22 cellular contexts compared by ENCODE assay signal in the genomic region with DNA sequence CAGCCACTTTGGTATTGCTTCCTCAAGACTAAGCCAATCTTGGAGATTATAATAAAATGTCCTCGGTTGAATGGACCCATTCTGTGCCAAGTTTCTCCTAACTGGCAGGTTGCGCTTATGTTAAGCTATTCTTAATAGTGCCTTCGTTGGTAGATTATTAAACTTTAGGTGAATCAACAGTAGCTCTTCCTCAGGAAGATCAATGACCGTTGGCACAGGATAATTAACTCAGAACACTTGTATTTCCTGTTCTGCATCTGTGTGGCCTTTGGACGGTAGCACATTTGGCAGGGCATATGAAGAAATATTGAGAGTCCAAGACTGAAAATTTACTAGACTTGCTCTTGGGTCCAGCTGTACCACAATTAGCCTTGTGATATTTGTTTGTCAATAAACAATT.
"Had no signal": no experiment of that assay in that cellular context is flagged by ENCODE, and none has a peak within 500 bp of the region (broad histone marks: within the 10 kb centered on the region; RNA-seq: fewer than 3 reads in every experiment).

No MANE protein-coding gene starts in this region.

- DNase-seq: activated B cell treated with CpG ODN at 0.5 μM for 24 hours; activated CD4-positive, alpha-beta memory T cell treated with anti-CD3 and anti-CD28 coated beads for 36 hours; activated CD4-positive, alpha-beta T cell treated with anti-CD3 and anti-CD28 coated beads for 36 hours; activated effector memory CD4-positive, alpha-beta T cell treated with Interleukin-2 at 50 U/mL for 16 hours; activated naive CD4-positive, alpha-beta T cell treated with anti-CD3 and anti-CD28 coated beads, Interleukin-2, amount 10 ng/mL, durations not matched to agents 7 days and 5 days; activated T-cell treated with anti-CD3 and anti-CD28 coated beads, Interleukin-2, amount 50 U/mL, for 72 hours; amygdala; cerebellar nuclear complex; cortex of kidney; endodermal cell; foreskin fibroblast; heart right ventricle; islet precursor cell; natural killer cell; stimulated activated CD4-positive, alpha-beta T cell treated with anti-CD3 and anti-CD28 coated beads, Interleukin-1b, Interleukin-23, amount 100 ng/mL, for 48 hours; stimulated activated naive CD8-positive, alpha-beta T cell treated with anti-CD3 and anti-CD28 coated beads, Interleukin-15, amount 100 ng/mL, for 72 hours; T-cell; trophoblast cell; uterus had no signal

- H3K27me3 ChIP-seq: heart right ventricle, right atrium auricular region, uterus had no signal

- H3K4me1 ChIP-seq: heart right ventricle, prostate gland, right atrium auricular region, uterus had no signal

- ATAC-seq: activated CD4-positive, alpha-beta T cell treated with anti-CD3 and anti-CD28 coated beads for 36 hours; activated T-cell treated with anti-CD3 and anti-CD28 coated beads, Interleukin-2, amount 50 U/mL, for 72 hours; heart right ventricle; natural killer cell; stimulated activated effector memory CD8-positive, alpha-beta T cell treated with anti-CD3 and anti-CD28 coated beads, Interleukin-12 subunit alpha, Interleukin-12 subunit beta, amount 100 ng/mL, for 72 hours; stimulated activated naive CD8-positive, alpha-beta T cell treated with anti-CD3 and anti-CD28 coated beads, Interleukin-15, amount 100 ng/mL, for 72 hours; T-cell had no signal

- H3K27ac ChIP-seq: heart right ventricle, prostate gland, right atrium auricular region, uterus had no signal

- H3K4me3 ChIP-seq: heart right ventricle, prostate gland, right atrium auricular region, uterus had no signal

- H3K9me3 ChIP-seq: prostate gland, right atrium auricular region, uterus had no signal

- H3K36me3 ChIP-seq: heart right ventricle, prostate gland, right atrium auricular region, uterus had no signal
